16 cellular contexts compared by ENCODE assay signal in genomic region chr9:89744730-89745129, GRCh38.
A peak's percentile ranks its signal among the peaks of the same experiment; 100 is the strongest.
DNase-seq lines count a peak whose midpoint lies in the region; ATAC-seq, FAIRE-seq and TF ChIP-seq lines count a peak whose summit lies in the region.
"Had no signal": no experiment of that assay in that cellular context is flagged by ENCODE, and none has a peak within 500 bp of the region (broad histone marks: within the 10 kb centered on the region; RNA-seq: fewer than 3 reads in every experiment).

No MANE protein-coding gene starts in this region.

- H2AFZ ChIP-seq in DND-41 (ENCODE audit: low read depth, low read length), result no peak overlapping the region
- no peak overlapping the region for H2AFZ ChIP-seq in keratinocyte (ENCODE audit: control insufficient read depth, low read length)

- no peaks in the 10 kb centered on the region for H3K9me1 ChIP-seq in keratinocyte (ENCODE audit: control insufficient read depth, extremely low read depth, insufficient read depth, low read length)

- peaks cover 0 to 2% (median 0%) of the 10 kb centered on the region in 7 donors for H3K9me3 Mint-ChIP-seq in CD4-positive, CD25-positive, alpha-beta regulatory T cell
- peaks cover 3% of the 10 kb centered on the region for H3K9me3 Mint-ChIP-seq in activated CD8-positive, alpha-beta T cell treated with anti-CD3 and anti-CD28 coated beads for 36 hours
- H3K9me3 Mint-ChIP-seq: stimulated activated naive B cell treated with anti-CD40 and anti-IgM and Interleukin-4, amounts not matched to agents 10 μg/mL and 1 μg/mL and 100 μg/mL, for 72 hours had no signal

- no peaks in the 10 kb centered on the region; the same call in 1 of the 2 replicates for H4K20me1 ChIP-seq in DND-41 (ENCODE audit: insufficient read depth, low read length)
- H4K20me1 ChIP-seq in keratinocyte (ENCODE audit: control insufficient read depth, extremely low read depth, insufficient read depth, low read length), result no peaks in the 10 kb centered on the region

- H3K4me1 Mint-ChIP-seq in CD4-positive, CD25-positive, alpha-beta regulatory T cell, result peaks cover 15 to 88% (median 52%) of the 10 kb centered on the region in 4 donors
- peaks cover 66% of the 10 kb centered on the region for H3K4me1 Mint-ChIP-seq in activated CD8-positive, alpha-beta T cell treated with anti-CD3 and anti-CD28 coated beads for 36 hours (ENCODE audit: low read depth)

- H3K9ac ChIP-seq in DND-41 (ENCODE audit: low read depth, low read length) (no peak overlapping the region), keratinocyte (ENCODE audit: control insufficient read depth, extremely low read depth, insufficient read depth, low read length) (no peak overlapping the region)

- H3K27me3 Mint-ChIP-seq in CD4-positive, CD25-positive, alpha-beta regulatory T cell, result no peaks in the 10 kb centered on the region
- peaks cover 2% of the 10 kb centered on the region for H3K27me3 Mint-ChIP-seq in activated CD8-positive, alpha-beta T cell treated with anti-CD3 and anti-CD28 coated beads for 36 hours

- H3K36me3 Mint-ChIP-seq in CD4-positive, CD25-positive, alpha-beta regulatory T cell, result no peaks in the 10 kb centered on the region
- no peaks in the 10 kb centered on the region for H3K36me3 Mint-ChIP-seq in activated CD8-positive, alpha-beta T cell treated with anti-CD3 and anti-CD28 coated beads for 36 hours (ENCODE audit: low read depth)
- H3K36me3 Mint-ChIP-seq: stimulated activated naive B cell treated with anti-CD40 and anti-IgM and Interleukin-4, amounts not matched to agents 10 μg/mL and 1 μg/mL and 100 μg/mL, for 72 hours had no signal

- H3K27ac ChIP-seq in CD4-positive, CD25-positive, alpha-beta regulatory T cell (ENCODE audit: insufficient read depth, low read length, poor library complexity, severe bottlenecking), result no peak overlapping the region
- H3K27ac ChIP-seq in DND-41 (ENCODE audit: low read length) (peak overlapping the region; percentile 93), keratinocyte (ENCODE audit: control insufficient read depth, insufficient read depth, low read length) (no peak overlapping the region)
- H3K27ac ChIP-seq: ascending aorta had no signal

- dilution Hi-C loops in keratinocyte (cut with MboI; ENCODE audit: extremely low pct_ligation_motif_present, low sequenced_read_pairs), result no loop called here

- TF ChIP-seq CTCF in DND-41 (IDR thresholded peaks at IDR 0.05; ENCODE audit: borderline replicate concordance, extremely low read depth, low read length, poor library complexity, severe bottlenecking) (no peak), keratinocyte (optimal IDR thresholded peaks at IDR 0.05 in 1 of 3, IDR thresholded peaks at IDR 0.05 in 1 of 3, conservative IDR thresholded peaks at IDR 0.05 in 1 of 3; ENCODE audit: extremely low read depth in 1 of 3, insufficient read depth in 2 of 3, low read length in 3 of 3) (no peak)
- TF ChIP-seq CTCF in activated CD8-positive, alpha-beta T cell treated with anti-CD3 and anti-CD28 coated beads for 36 hours (IDR thresholded peaks at IDR 0.05), result no peak

- peak overlapping the region; percentile 39 for H3K4me2 ChIP-seq in DND-41 (ENCODE audit: insufficient read depth, low read length)
- no peak overlapping the region for H3K4me2 ChIP-seq in keratinocyte (ENCODE audit: control insufficient read depth, extremely low read depth, insufficient read depth, low read depth, low read length)

- H3K27me3 ChIP-seq in CD4-positive, CD25-positive, alpha-beta regulatory T cell (ENCODE audit: control insufficient read depth, insufficient read depth, low read length), result no peaks in the 10 kb centered on the region
- H3K27me3 ChIP-seq in DND-41 (ENCODE audit: insufficient read depth, low read length, poor library complexity) (no peaks in the 10 kb centered on the region), keratinocyte (ENCODE audit: control insufficient read depth, extremely low read depth, insufficient read depth, low read length) (no peaks in the 10 kb centered on the region)
- H3K27me3 ChIP-seq: ascending aorta, BE2C had no signal

- intact Hi-C loops in activated CD8-positive, alpha-beta T cell treated with anti-CD3 and anti-CD28 coated beads for 36 hours (cut with micrococcal nuclease), result loop anchor here (5.0 kb wide), 1 partner anchor 42 kb away; no protein-coding TSS in a partner anchor

- H3K4me1 ChIP-seq in CD4-positive, CD25-positive, alpha-beta regulatory T cell (ENCODE audit: control insufficient read depth, insufficient read depth, low read length, poor library complexity, severe bottlenecking), result peaks cover 54% of the 10 kb centered on the region
- peaks cover 69% of the 10 kb centered on the region for H3K4me1 ChIP-seq in DND-41 (ENCODE audit: insufficient read depth, low read length)
- peaks cover 4% of the 10 kb centered on the region for H3K4me1 ChIP-seq in keratinocyte (ENCODE audit: control insufficient read depth, extremely low read depth, insufficient read depth, low read length)
- H3K4me1 ChIP-seq: ascending aorta had no signal

- no peaks in the 10 kb centered on the region for H3K9me3 ChIP-seq in CD4-positive, CD25-positive, alpha-beta regulatory T cell (ENCODE audit: control insufficient read depth in 2 of 2, low read length in 2 of 2)
- H3K9me3 ChIP-seq in DND-41 (ENCODE audit: insufficient read depth, low read length, severe bottlenecking), result no peaks in the 10 kb centered on the region
- peaks cover 11% of the 10 kb centered on the region for H3K9me3 ChIP-seq in keratinocyte (ENCODE audit: control insufficient read depth, low read depth, low read length)
- H3K9me3 ChIP-seq: ascending aorta, BE2C had no signal

- peak overlapping the region in 2 of 4 donors; percentile 33 to 77 for H3K4me3 Mint-ChIP-seq in CD4-positive, CD25-positive, alpha-beta regulatory T cell
- peak overlapping the region; percentile 21 for H3K4me3 Mint-ChIP-seq in activated CD8-positive, alpha-beta T cell treated with anti-CD3 and anti-CD28 coated beads for 36 hours
- H3K4me3 Mint-ChIP-seq: nephron progenitor cell; stimulated activated naive B cell treated with anti-CD40 and anti-IgM and Interleukin-4, amounts not matched to agents 10 μg/mL and 1 μg/mL and 100 μg/mL, for 72 hours had no signal

- TF ChIP-seq POLR2A in H54 (IDR thresholded peaks at IDR 0.05; ENCODE audit: low read depth, low read length), result no peak

- H3K36me3 ChIP-seq in CD4-positive, CD25-positive, alpha-beta regulatory T cell (ENCODE audit: control insufficient read depth, insufficient read depth, low read length), result no peaks in the 10 kb centered on the region
- no peaks in the 10 kb centered on the region for H3K36me3 ChIP-seq in DND-41 (ENCODE audit: insufficient read depth, low read length)
- no peaks in the 10 kb centered on the region for H3K36me3 ChIP-seq in keratinocyte (ENCODE audit: control insufficient read depth in 2 of 2, extremely low read depth in 1 of 2, insufficient read depth in 2 of 2, low read length in 2 of 2)
- H3K36me3 ChIP-seq: ascending aorta, BE2C had no signal

- CTCF ChIA-PET in activated CD8-positive, alpha-beta T cell treated with anti-CD3 and anti-CD28 coated beads for 36 hours (lab: Charles Lee), result interaction anchor here (2.5 to 3.0 kb wide), 2 partner anchors 17 to 142 kb away, joined by 8 to 18 read pairs; no protein-coding TSS in a partner anchor

- FAIRE-seq in keratinocyte (lab: Jason Lieb, UNC) (peak; percentile 86), H54 (lab: Jason Lieb, UNC) (no peak), GM19239 (lab: Jason Lieb, UNC) (no peak)
- FAIRE-seq: frontal cortex had no signal

- no peak overlapping the region for H3K4me3 ChIP-seq in CD4-positive, CD25-positive, alpha-beta regulatory T cell (ENCODE audit: low read depth, low read length)
- H3K4me3 ChIP-seq in DND-41 (ENCODE audit: low read depth in 1 of 2, low read length in 2 of 2) (no peak overlapping the region), keratinocyte (ENCODE audit: control insufficient read depth in 2 of 3, extremely low read depth in 1 of 3, insufficient read depth in 2 of 3, low read depth in 1 of 3, low read length in 3 of 3) (no peak overlapping the region)
- H3K4me3 ChIP-seq: ascending aorta had no signal

- POLR2A ChIA-PET in activated CD8-positive, alpha-beta T cell treated with anti-CD3 and anti-CD28 coated beads for 36 hours (lab: Charles Lee), result interaction anchor here (0.5 to 1.9 kb wide), 3 partner anchors 11 to 141 kb away, joined by 3 to 5 read pairs (median 4); no protein-coding TSS in a partner anchor

- no peak for DNase-seq in CD4-positive, CD25-positive, alpha-beta regulatory T cell
- DNase-seq in DND-41 (peak; percentile 39), keratinocyte (ENCODE audit: low read depth, low spot score) (peak; percentile 67), H54 (ENCODE audit: insufficient read length, low spot score) (no peak), HPDE6-E6E7 (ENCODE audit: extremely low spot score) (no peak), NOMO-1 treated with dmso at 0.1 percent for 144 hours (lab: John Stamatoyannopoulos, UW; ENCODE audit: unreplicated experiment) (no peak), GM19239 (ENCODE audit: insufficient read length, low spot score) (no peak)
- no peak for DNase-seq in activated CD8-positive, alpha-beta T cell treated with anti-CD3 and anti-CD28 coated beads for 36 hours
- DNase-seq: BE2C; KG1; nephron progenitor cell; stimulated activated CD4-positive, alpha-beta T cell treated with anti-CD3 and anti-CD28 coated beads, Interleukin-12 subunit alpha, Interleukin-12 subunit beta, amount 100 ng/mL, for 4 hours; stimulated activated naive B cell treated with anti-CD40 and anti-IgM and Interleukin-4, amounts not matched to agents 10 μg/mL and 1 μg/mL and 100 μg/mL, for 72 hours; T-helper 9 cell had no signal

- peak overlapping the region; percentile 44 to 94 (median 71) for H3K27ac Mint-ChIP-seq in CD4-positive, CD25-positive, alpha-beta regulatory T cell
- peak overlapping the region; percentile 87 for H3K27ac Mint-ChIP-seq in activated CD8-positive, alpha-beta T cell treated with anti-CD3 and anti-CD28 coated beads for 36 hours
- H3K27ac Mint-ChIP-seq: nephron progenitor cell; stimulated activated naive B cell treated with anti-CD40 and anti-IgM and Interleukin-4, amounts not matched to agents 10 μg/mL and 1 μg/mL and 100 μg/mL, for 72 hours had no signal

- no peak for ATAC-seq in CD4-positive, CD25-positive, alpha-beta regulatory T cell (ENCODE audit: low read depth in 2 of 2)
- no peak for ATAC-seq in DND-41 (ENCODE audit: insufficient read depth, low read depth)
- ATAC-seq in activated CD8-positive, alpha-beta T cell treated with anti-CD3 and anti-CD28 coated beads for 36 hours, result no peak

- no peaks in the 10 kb centered on the region for H3K79me2 ChIP-seq in DND-41 (ENCODE audit: insufficient read depth, low read length)
- H3K79me2 ChIP-seq in keratinocyte (ENCODE audit: control insufficient read depth, insufficient read depth, low read length), result no peaks in the 10 kb centered on the region

Comparison
In these comparisons a context has a peak if more than half of its experiments do, and no peak if none do; other contexts are left out.
1. DNase-seq: peak in DND-41 (single experiment) and keratinocyte (single experiment); none in CD4-positive, CD25-positive, alpha-beta regulatory T cell (0 of 3), activated CD8-positive, alpha-beta T cell treated with anti-CD3 and anti-CD28 coated beads for 36 hours (single experiment), H54 (single experiment), HPDE6-E6E7 (single experiment), NOMO-1 treated with dmso at 0.1 percent for 144 hours (single experiment) and GM19239 (single experiment).